22 cellular contexts compared by ENCODE assay signal in the genomic region with DNA sequence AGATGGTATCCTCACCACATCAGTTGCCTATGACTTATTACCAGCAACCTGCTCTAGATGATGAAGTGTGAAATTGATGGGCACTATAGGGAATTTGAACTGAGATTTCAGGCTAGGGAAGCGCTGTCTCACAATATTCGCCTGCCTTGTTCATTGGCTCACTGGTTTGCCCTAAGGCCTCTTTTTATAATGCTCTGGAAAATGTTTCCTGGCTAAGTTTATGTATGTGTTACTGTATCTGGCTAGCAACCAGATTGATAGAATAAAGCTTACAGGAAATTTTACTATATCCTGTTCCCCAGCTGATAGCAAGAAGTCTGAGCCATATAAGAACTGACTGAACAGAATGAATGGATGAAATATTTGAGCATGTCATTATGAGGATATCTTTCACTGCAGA.
DNase-seq lines count a peak whose midpoint lies in the region; ATAC-seq, FAIRE-seq and TF ChIP-seq lines count a peak whose summit lies in the region.
"Had no signal": no experiment of that assay in that cellular context is flagged by ENCODE, and none has a peak within 500 bp of the region (broad histone marks: within the 10 kb centered on the region; RNA-seq: fewer than 3 reads in every experiment).

No MANE protein-coding gene starts in this region.

- no peak for ATAC-seq in SK-N-SH treated with all-trans-retinoic acid at 6 μM for 48 hours
- ATAC-seq in left colon: peak; percentile 85
- no peak for ATAC-seq in GM21619 (IDR thresholded peaks at IDR 0.05; ENCODE audit: unreplicated experiment)
- ATAC-seq in GM21367 (IDR thresholded peaks at IDR 0.05; ENCODE audit: unreplicated experiment): no peak

- H3K27me3 ChIP-seq in SK-N-SH (ENCODE audit: insufficient read depth): no peaks in the 10 kb centered on the region

- H3K4me2 ChIP-seq in SK-N-SH: no peak overlapping the region
- H3K4me2 ChIP-seq: KMS-11 had no signal

- no peaks in the 10 kb centered on the region for H3K9me3 ChIP-seq in SK-N-SH

- no peak overlapping the region for H3K9ac ChIP-seq in SK-N-SH
- H3K9ac ChIP-seq: KMS-11 had no signal

- FAIRE-seq in RCC 7860 (lab: Jason Lieb, UNC): no peak
- FAIRE-seq: H1 had no signal

- TF ChIP-seq EP300 in SK-N-SH (IDR thresholded peaks at IDR 0.05; ENCODE audit: borderline replicate concordance in 1 of 2, low read depth in 1 of 2, low read length in 1 of 2): no peak; a peak in 1 of 4 replicates

- 76% methylated on average over 2 of the region's 2 CpGs for WGBS in SK-N-SH (ENCODE audit: low lambda C conversion rate)

- H3K4me1 ChIP-seq in SK-N-SH (ENCODE audit: control insufficient read depth in 1 of 2, insufficient read depth in 2 of 2, low read depth in 1 of 2, low read length in 1 of 2): peaks cover 0 to 2% of the 10 kb centered on the region in 2 experiments; a peak in 2 of 4 replicates

- CTCF ChIA-PET in SK-N-SH (lab: Yijun Ruan, JAX): interaction anchor here (0.8 to 1.3 kb wide), 2 partner anchors 10 to 41 kb away, joined by 3 read pairs; no protein-coding TSS in a partner anchor

- TF ChIP-seq RAD21 in SK-N-SH (IDR thresholded peaks at IDR 0.05; ENCODE audit: low read length): no peak

- H2AFZ ChIP-seq in SK-N-SH (ENCODE audit: low read depth): no peak overlapping the region

- no peak overlapping the region for H3K4me3 ChIP-seq in SK-N-SH (ENCODE audit: low read depth in 2 of 2, low read length in 1 of 2)

- no peaks in the 10 kb centered on the region for H3K79me2 ChIP-seq in SK-N-SH (ENCODE audit: insufficient read depth)

- H3K9me2 ChIP-seq in SK-N-SH: no peaks in the 10 kb centered on the region

- intact Hi-C loops in left colon (cut with DNase I, micrococcal nuclease): no loop called here

- peak; percentile 19 for DNase-seq in SK-N-SH
- DNase-seq in dermis blood vessel endothelial cell: peak; percentile 63
- DNase-seq in left colon: no peak
- no peak for DNase-seq in RCC 7860 (ENCODE audit: low spot score)
- DNase-seq: C1 segment of cervical spinal cord; CD4-positive, alpha-beta memory T cell; COR-L47; DMS53; HCEC 1CT; MM.1S; NCI-H2029; NCI-H226; NCI-H510A treated with DMSO at 0.1 percent for 48 hours; NCI-H748 treated with DMSO at 0.1 percent for 48 hours; SHP77; SW 1271 had no signal

- no peaks in the 10 kb centered on the region for H4K20me1 ChIP-seq in SK-N-SH (ENCODE audit: insufficient read depth)

- POLR2A ChIA-PET in SK-N-SH (lab: Yijun Ruan, JAX): no interaction called here

- H3F3A ChIP-seq in SK-N-SH (replicated peaks; ENCODE audit: insufficient read depth): no peaks in the 10 kb centered on the region

- H3K36me3 ChIP-seq in SK-N-SH (replicated peaks in 1 of 2; ENCODE audit: control insufficient read depth in 1 of 2, insufficient read depth in 2 of 2, low read length in 1 of 2): peaks cover 0 to 8% of the 10 kb centered on the region in 2 experiments

- H3K27ac ChIP-seq in SK-N-SH (ENCODE audit: low read depth in 2 of 2, low read length in 1 of 2): peak overlapping the region in 1 of 2 experiments; percentile 43; a peak in 2 of 4 replicates
- H3K27ac ChIP-seq: KMS-11, RWPE1 had no signal

- no peak for TF ChIP-seq CTCF in SK-N-SH (IDR thresholded peaks at IDR 0.05)

TF ChIP-seq in SK-N-SH, 30 proteins besides CTCF, POLR2A, EP300 and RAD21 (continues in another document):
- TF ChIP-seq, protein P1, sequence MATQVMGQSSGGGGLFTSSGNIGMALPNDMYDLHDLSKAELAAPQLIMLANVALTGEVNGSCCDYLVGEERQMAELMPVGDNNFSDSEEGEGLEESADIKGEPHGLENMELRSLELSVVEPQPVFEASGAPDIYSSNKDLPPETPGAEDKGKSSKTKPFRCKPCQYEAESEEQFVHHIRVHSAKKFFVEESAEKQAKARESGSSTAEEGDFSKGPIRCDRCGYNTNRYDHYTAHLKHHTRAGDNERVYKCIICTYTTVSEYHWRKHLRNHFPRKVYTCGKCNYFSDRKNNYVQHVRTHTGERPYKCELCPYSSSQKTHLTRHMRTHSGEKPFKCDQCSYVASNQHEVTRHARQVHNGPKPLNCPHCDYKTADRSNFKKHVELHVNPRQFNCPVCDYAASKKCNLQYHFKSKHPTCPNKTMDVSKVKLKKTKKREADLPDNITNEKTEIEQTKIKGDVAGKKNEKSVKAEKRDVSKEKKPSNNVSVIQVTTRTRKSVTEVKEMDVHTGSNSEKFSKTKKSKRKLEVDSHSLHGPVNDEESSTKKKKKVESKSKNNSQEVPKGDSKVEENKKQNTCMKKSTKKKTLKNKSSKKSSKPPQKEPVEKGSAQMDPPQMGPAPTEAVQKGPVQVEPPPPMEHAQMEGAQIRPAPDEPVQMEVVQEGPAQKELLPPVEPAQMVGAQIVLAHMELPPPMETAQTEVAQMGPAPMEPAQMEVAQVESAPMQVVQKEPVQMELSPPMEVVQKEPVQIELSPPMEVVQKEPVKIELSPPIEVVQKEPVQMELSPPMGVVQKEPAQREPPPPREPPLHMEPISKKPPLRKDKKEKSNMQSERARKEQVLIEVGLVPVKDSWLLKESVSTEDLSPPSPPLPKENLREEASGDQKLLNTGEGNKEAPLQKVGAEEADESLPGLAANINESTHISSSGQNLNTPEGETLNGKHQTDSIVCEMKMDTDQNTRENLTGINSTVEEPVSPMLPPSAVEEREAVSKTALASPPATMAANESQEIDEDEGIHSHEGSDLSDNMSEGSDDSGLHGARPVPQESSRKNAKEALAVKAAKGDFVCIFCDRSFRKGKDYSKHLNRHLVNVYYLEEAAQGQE (IDR thresholded peaks at IDR 0.05; ENCODE audit: low read depth, low read length): no peak
- TF ChIP-seq, protein P2, sequence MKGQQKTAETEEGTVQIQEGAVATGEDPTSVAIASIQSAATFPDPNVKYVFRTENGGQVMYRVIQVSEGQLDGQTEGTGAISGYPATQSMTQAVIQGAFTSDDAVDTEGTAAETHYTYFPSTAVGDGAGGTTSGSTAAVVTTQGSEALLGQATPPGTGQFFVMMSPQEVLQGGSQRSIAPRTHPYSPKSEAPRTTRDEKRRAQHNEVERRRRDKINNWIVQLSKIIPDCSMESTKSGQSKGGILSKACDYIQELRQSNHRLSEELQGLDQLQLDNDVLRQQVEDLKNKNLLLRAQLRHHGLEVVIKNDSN (IDR thresholded peaks at IDR 0.05; ENCODE audit: borderline replicate concordance, low read depth): no peak
- no peak for TF ChIP-seq TCF12 (IDR thresholded peaks at IDR 0.05)
- TF ChIP-seq SMC3 (IDR thresholded peaks at IDR 0.05; ENCODE audit: low read depth, low read length): no peak
- TF ChIP-seq, protein P3, sequence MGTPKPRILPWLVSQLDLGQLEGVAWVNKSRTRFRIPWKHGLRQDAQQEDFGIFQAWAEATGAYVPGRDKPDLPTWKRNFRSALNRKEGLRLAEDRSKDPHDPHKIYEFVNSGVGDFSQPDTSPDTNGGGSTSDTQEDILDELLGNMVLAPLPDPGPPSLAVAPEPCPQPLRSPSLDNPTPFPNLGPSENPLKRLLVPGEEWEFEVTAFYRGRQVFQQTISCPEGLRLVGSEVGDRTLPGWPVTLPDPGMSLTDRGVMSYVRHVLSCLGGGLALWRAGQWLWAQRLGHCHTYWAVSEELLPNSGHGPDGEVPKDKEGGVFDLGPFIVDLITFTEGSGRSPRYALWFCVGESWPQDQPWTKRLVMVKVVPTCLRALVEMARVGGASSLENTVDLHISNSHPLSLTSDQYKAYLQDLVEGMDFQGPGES (IDR thresholded peaks at IDR 0.05; ENCODE audit: low read depth, low read length): no peak

TF ChIP-seq in SK-N-SH treated with all-trans-retinoic acid at 6 μM for 48 hours, 23 proteins besides CTCF, POLR2A, EP300 and RAD21 (continues in another document):
- TF ChIP-seq PPARA (CRISPR knock-in tag; IDR thresholded peaks at IDR 0.05; ENCODE audit: borderline replicate concordance) (no peak), ZC3H10 (CRISPR knock-in tag; IDR thresholded peaks at IDR 0.05) (no peak), ISL1 (CRISPR knock-in tag; IDR thresholded peaks at IDR 0.05) (no peak)
- TF ChIP-seq, protein P4, sequence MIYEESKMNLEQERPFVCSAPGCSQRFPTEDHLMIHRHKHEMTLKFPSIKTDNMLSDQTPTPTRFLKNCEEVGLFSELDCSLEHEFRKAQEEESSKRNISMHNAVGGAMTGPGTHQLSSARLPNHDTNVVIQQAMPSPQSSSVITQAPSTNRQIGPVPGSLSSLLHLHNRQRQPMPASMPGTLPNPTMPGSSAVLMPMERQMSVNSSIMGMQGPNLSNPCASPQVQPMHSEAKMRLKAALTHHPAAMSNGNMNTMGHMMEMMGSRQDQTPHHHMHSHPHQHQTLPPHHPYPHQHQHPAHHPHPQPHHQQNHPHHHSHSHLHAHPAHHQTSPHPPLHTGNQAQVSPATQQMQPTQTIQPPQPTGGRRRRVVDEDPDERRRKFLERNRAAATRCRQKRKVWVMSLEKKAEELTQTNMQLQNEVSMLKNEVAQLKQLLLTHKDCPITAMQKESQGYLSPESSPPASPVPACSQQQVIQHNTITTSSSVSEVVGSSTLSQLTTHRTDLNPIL (CRISPR knock-in tag; IDR thresholded peaks at IDR 0.05; ENCODE audit: low read depth): no peak
- TF ChIP-seq, protein P5, sequence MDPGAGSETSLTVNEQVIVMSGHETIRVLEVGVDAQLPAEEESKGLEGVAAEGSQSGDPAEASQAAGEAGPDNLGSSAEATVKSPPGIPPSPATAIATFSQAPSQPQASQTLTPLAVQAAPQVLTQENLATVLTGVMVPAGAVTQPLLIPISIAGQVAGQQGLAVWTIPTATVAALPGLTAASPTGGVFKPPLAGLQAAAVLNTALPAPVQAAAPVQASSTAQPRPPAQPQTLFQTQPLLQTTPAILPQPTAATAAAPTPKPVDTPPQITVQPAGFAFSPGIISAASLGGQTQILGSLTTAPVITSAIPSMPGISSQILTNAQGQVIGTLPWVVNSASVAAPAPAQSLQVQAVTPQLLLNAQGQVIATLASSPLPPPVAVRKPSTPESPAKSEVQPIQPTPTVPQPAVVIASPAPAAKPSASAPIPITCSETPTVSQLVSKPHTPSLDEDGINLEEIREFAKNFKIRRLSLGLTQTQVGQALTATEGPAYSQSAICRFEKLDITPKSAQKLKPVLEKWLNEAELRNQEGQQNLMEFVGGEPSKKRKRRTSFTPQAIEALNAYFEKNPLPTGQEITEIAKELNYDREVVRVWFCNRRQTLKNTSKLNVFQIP (CRISPR knock-in tag; IDR thresholded peaks at IDR 0.05; ENCODE audit: borderline replicate concordance, low read depth): no peak

Comparison
In these comparisons a context has a peak if more than half of its experiments do, and no peak if none do; other contexts are left out.
1. DNase-seq: peak in SK-N-SH (single experiment) and dermis blood vessel endothelial cell (single experiment); none in left colon (0 of 2) and RCC 7860 (single experiment).